2 cellular contexts compared by ENCODE assay signal in genomic region chr12:126726481-126727217, GRCh38.
TF ChIP-seq lines count a peak whose summit lies in the region.

No MANE protein-coding gene starts in this region.

TF ChIP-seq in neural cell, 6 proteins besides CTCF, POLR2A, EP300 and RAD21:
- no peak for TF ChIP-seq SMC3 (conservative IDR thresholded peaks at IDR 0.05; ENCODE audit: poor library complexity)
- TF ChIP-seq EZH2 (IDR thresholded peaks at IDR 0.05; ENCODE audit: borderline replicate concordance, insufficient read depth, low read length, poor library complexity, severe bottlenecking): peak; percentile 96

TF ChIP-seq in HepG2, 621 proteins besides CTCF, POLR2A, EP300 and RAD21:
- TF ChIP-seq JUN (CRISPR knock-in tag; IDR thresholded peaks at IDR 0.05) (no peak), SKI (IDR thresholded peaks at IDR 0.05; ENCODE audit: partially characterized antibody) (no peak), IRF2 (CRISPR knock-in tag; IDR thresholded peaks at IDR 0.05) (no peak), NR2C2 (CRISPR knock-in tag; IDR thresholded peaks at IDR 0.05; ENCODE audit: borderline replicate concordance) (no peak), STAG1 (CRISPR knock-in tag; IDR thresholded peaks at IDR 0.05) (no peak), DR1 (CRISPR knock-in tag; IDR thresholded peaks at IDR 0.05) (no peak), ZFP37 (CRISPR knock-in tag; IDR thresholded peaks at IDR 0.05; ENCODE audit: borderline replicate concordance) (no peak), RARG (CRISPR knock-in tag; IDR thresholded peaks at IDR 0.05; ENCODE audit: low read depth) (no peak), MTF2 (CRISPR knock-in tag; IDR thresholded peaks at IDR 0.05; ENCODE audit: borderline replicate concordance) (no peak)
